19 cellular contexts compared by ENCODE assay signal in the genomic region with DNA sequence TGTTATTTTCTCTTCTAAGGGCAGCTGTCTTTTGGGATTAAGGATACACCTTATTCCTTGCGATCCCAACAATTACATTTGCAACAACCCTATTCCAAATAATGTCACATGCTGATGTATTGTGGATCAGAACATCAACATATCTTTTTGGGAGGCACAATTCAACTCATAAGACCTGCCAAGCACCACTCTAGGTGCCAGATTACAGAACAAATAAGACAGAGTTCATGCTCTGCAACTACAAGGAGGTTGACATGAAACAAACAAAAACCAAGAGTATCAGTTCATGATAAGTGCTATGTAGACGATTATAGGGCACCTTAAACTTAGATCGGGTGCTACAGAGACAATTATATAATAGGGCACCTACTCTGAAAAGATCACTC.
DNase-seq lines count a peak whose midpoint lies in the region; ATAC-seq and TF ChIP-seq lines count a peak whose summit lies in the region.
"Had no signal": no experiment of that assay in that cellular context is flagged by ENCODE, and none has a peak within 500 bp of the region (broad histone marks: within the 10 kb centered on the region; RNA-seq: fewer than 3 reads in every experiment).

No MANE protein-coding gene starts in this region.

- no peaks in the 10 kb centered on the region for H3K9me2 ChIP-seq in hepatocyte (replicated peaks; ENCODE audit: insufficient read depth)

- H3K4me3 ChIP-seq in A673 (ENCODE audit: low read depth, low read length, poor library complexity, severe bottlenecking) (no peak overlapping the region), lower lobe of right lung (no peak overlapping the region), hepatocyte (no peak overlapping the region)
- no peak overlapping the region for H3K4me3 ChIP-seq in CD8-positive, alpha-beta T cell (ENCODE audit: low read depth, low read length)
- H3K4me3 ChIP-seq: heart left ventricle, testis had no signal

- no peak overlapping the region for H3K4me2 ChIP-seq in hepatocyte

- H3K36me3 ChIP-seq in A673 (ENCODE audit: insufficient read depth, low read length, poor library complexity, severe bottlenecking), result no peaks in the 10 kb centered on the region
- H3K36me3 ChIP-seq in CD8-positive, alpha-beta T cell (ENCODE audit: insufficient read depth, low read length), result no peaks in the 10 kb centered on the region
- no peaks in the 10 kb centered on the region for H3K36me3 ChIP-seq in lower lobe of right lung
- no peaks in the 10 kb centered on the region for H3K36me3 ChIP-seq in hepatocyte (replicated peaks; ENCODE audit: insufficient read depth, low read depth)
- H3K36me3 ChIP-seq: heart left ventricle had no signal

- in situ Hi-C loops in G401 (cut with HindIII; ENCODE audit: low sequenced_read_pairs), result no loop called here

- H3K9me3 ChIP-seq in A673 (ENCODE audit: low read depth, low read length, poor library complexity, severe bottlenecking) (no peaks in the 10 kb centered on the region), lower lobe of right lung (no peaks in the 10 kb centered on the region), hepatocyte (ENCODE audit: low read depth) (no peaks in the 10 kb centered on the region)
- no peaks in the 10 kb centered on the region for H3K9me3 ChIP-seq in CD8-positive, alpha-beta T cell (ENCODE audit: low read length)
- H3K9me3 ChIP-seq: heart left ventricle, testis had no signal

- intact Hi-C loops in A673 (cut with micrococcal nuclease; ENCODE audit: unreplicated experiment) (no loop called here), lower lobe of right lung (cut with DNase I) (no loop called here)
- intact Hi-C loops in CD8-positive, alpha-beta T cell (cut with DNase I, micrococcal nuclease), result loop anchor here (2.0 to 5.0 kb wide), 2 partner anchors 51 to 120 kb away; no protein-coding TSS in a partner anchor

- H3K79me2 ChIP-seq in hepatocyte, result no peaks in the 10 kb centered on the region

- 81% methylated on average over 3 of the region's 3 CpGs for WGBS in hepatocyte (ENCODE audit: low lambda C conversion rate, missing lambda C conversion rate)

- no TSS peak for BruUV-seq in A673 (replicated peaks; lab: Mats Ljungman, UMichigan)

- H3K27me3 ChIP-seq in A673 (replicated peaks; ENCODE audit: insufficient read depth, low read depth, low read length, poor library complexity), result no peaks in the 10 kb centered on the region
- no peaks in the 10 kb centered on the region for H3K27me3 ChIP-seq in CD8-positive, alpha-beta T cell (ENCODE audit: insufficient read depth, low read length)
- no peaks in the 10 kb centered on the region for H3K27me3 ChIP-seq in lower lobe of right lung (ENCODE audit: low read depth)
- no peaks in the 10 kb centered on the region for H3K27me3 ChIP-seq in hepatocyte
- H3K27me3 ChIP-seq: heart left ventricle, testis had no signal

- H3K4me3 Mint-ChIP-seq in CD8-positive, alpha-beta T cell, result no peak overlapping the region
- H3K4me3 Mint-ChIP-seq: CD14-positive monocyte had no signal

- H3K4me1 Mint-ChIP-seq in CD8-positive, alpha-beta T cell (ENCODE audit: low read depth), result peaks cover 49% of the 10 kb centered on the region

- H3K4me1 ChIP-seq in A673 (ENCODE audit: insufficient read depth, low read length, poor library complexity, severe bottlenecking) (peaks cover 57% of the 10 kb centered on the region), lower lobe of right lung (peaks cover 53% of the 10 kb centered on the region), hepatocyte (ENCODE audit: insufficient read depth) (peaks cover 12% of the 10 kb centered on the region)
- peaks cover 32% of the 10 kb centered on the region for H3K4me1 ChIP-seq in CD8-positive, alpha-beta T cell (ENCODE audit: insufficient read depth, low read length)

- POLR2A ChIA-PET in A673 (lab: Charles Lee; ENCODE audit: low non-redundant PET) (no interaction called here), RWPE1 (lab: Yijun Ruan, JAX; ENCODE audit: low non-redundant PET) (no interaction called here)
- POLR2A ChIA-PET in CD8-positive, alpha-beta T cell (lab: Charles Lee), result interaction anchor here (1.0 kb wide), 1 partner anchor 11 kb away, joined by 4 read pairs; no protein-coding TSS in a partner anchor

- H3K36me3 Mint-ChIP-seq in CD8-positive, alpha-beta T cell, result no peaks in the 10 kb centered on the region

- H3K27me3 Mint-ChIP-seq in CD8-positive, alpha-beta T cell (ENCODE audit: low read depth), result no peaks in the 10 kb centered on the region

- no peaks in the 10 kb centered on the region for H3K9me3 Mint-ChIP-seq in CD8-positive, alpha-beta T cell
- H3K9me3 Mint-ChIP-seq: CD14-positive monocyte had no signal

- no peak for DNase-seq in A673 (ENCODE audit: low spot score)
- no peak for DNase-seq in CD8-positive, alpha-beta T cell
- DNase-seq in RWPE1 (ENCODE audit: low spot score), result no peak
- DNase-seq in lower lobe of right lung, result no peak
- DNase-seq in hepatocyte (ENCODE audit: low spot score), result no peak
- no peak for DNase-seq in G401 (ENCODE audit: low spot score)
- DNase-seq in NCI-H2081 (lab: John Stamatoyannopoulos, UW), result no peak
- DNase-seq in HT-29 (ENCODE audit: low spot score), result no peak
- DNase-seq: amygdala, GDM1, heart left ventricle, kidney glomerular epithelial cell, NCI-H2227 treated with DMSO at 0.1 percent for 48 hours, OCI-M1, SW 1271, testis had no signal

- H4K20me1 ChIP-seq in hepatocyte (ENCODE audit: insufficient read depth, poor library complexity, severe bottlenecking), result no peaks in the 10 kb centered on the region

- TF ChIP-seq CTCF in A673 (conservative IDR thresholded peaks at IDR 0.05; ENCODE audit: low read depth, low read length), result no peak
- no peak for TF ChIP-seq CTCF in CD8-positive, alpha-beta T cell (IDR thresholded peaks at IDR 0.05)
- no peak for TF ChIP-seq CTCF in RWPE1 (conservative IDR thresholded peaks at IDR 0.05; ENCODE audit: low read depth)
- no peak for TF ChIP-seq CTCF in lower lobe of right lung (IDR thresholded peaks at IDR 0.05)
- TF ChIP-seq CTCF in hepatocyte (IDR thresholded peaks at IDR 0.05; ENCODE audit: poor library complexity), result no peak

- H2AFZ ChIP-seq in hepatocyte, result no peak overlapping the region

- H3K27ac Mint-ChIP-seq in CD8-positive, alpha-beta T cell, result peak overlapping the region; percentile 46

- H3K27ac ChIP-seq in A673 (ENCODE audit: low read depth, low read length, poor library complexity, severe bottlenecking) (peak overlapping the region; percentile 74), RWPE1 (peak overlapping the region; percentile 61), lower lobe of right lung (peak overlapping the region; percentile 8), hepatocyte (no peak overlapping the region)
- no peak overlapping the region for H3K27ac ChIP-seq in CD8-positive, alpha-beta T cell (ENCODE audit: low read depth, low read length)
- H3K27ac ChIP-seq: epithelial cell of prostate, testis had no signal

- ATAC-seq in CD8-positive, alpha-beta T cell, result no peak
- ATAC-seq in lower lobe of right lung, result no peak
- ATAC-seq: activated CD4-positive, CD25-positive, alpha-beta regulatory T cell treated with anti-CD3 and anti-CD28 coated beads, Interleukin-2, amount 50 U/mL, for 24 hours; heart left ventricle had no signal

- CTCF ChIA-PET in A673 (lab: Charles Lee), result no interaction called here
- CTCF ChIA-PET in CD8-positive, alpha-beta T cell (lab: Charles Lee), result interaction anchor here (0.5 kb wide), 1 partner anchor 49 kb away, joined by 3 read pairs; no protein-coding TSS in a partner anchor
- CTCF ChIA-PET in RWPE1 (lab: Yijun Ruan, JAX), result no interaction called here

Comparison
In these comparisons a context has a peak if more than half of its experiments do, and no peak if none do; other contexts are left out.
1. H3K27ac ChIP-seq: peak in A673 (single experiment), RWPE1 (single experiment) and lower lobe of right lung (single experiment); none in CD8-positive, alpha-beta T cell (single experiment) and hepatocyte (single experiment).
2. intact Hi-C loops: an anchor here in CD8-positive, alpha-beta T cell (2.0 to 5.0 kb wide); none called in A673 and lower lobe of right lung.